ENCODE assay signal across 11 cellular contexts in genomic region chr3:31105438-31106077, GRCh38.
DNase-seq lines count a peak whose midpoint lies in the region; ATAC-seq and TF ChIP-seq lines count a peak whose summit lies in the region.
"Had no signal": no experiment of that assay in that cellular context is flagged by ENCODE, and none has a peak within 500 bp of the region (broad histone marks: within the 10 kb centered on the region; RNA-seq: fewer than 3 reads in every experiment).

No MANE protein-coding gene starts in this region.

- H4K91ac ChIP-seq in mesenchymal stem cell (ENCODE audit: low read length), result no peak overlapping the region

- no peak overlapping the region for H3K4me3 Mint-ChIP-seq in glutamatergic neuron (ENCODE audit: unreplicated experiment)
- H3K4me3 Mint-ChIP-seq: H9, IgD-negative memory B cell had no signal

- H3K36me3 ChIP-seq in adipocyte (ENCODE audit: control insufficient read depth, insufficient read depth, low read length, severe bottlenecking) (no peaks in the 10 kb centered on the region), mesenchymal stem cell (ENCODE audit: control insufficient read depth in 1 of 2, insufficient read depth in 2 of 2, low read depth in 1 of 2, low read length in 2 of 2) (no peaks in the 10 kb centered on the region)
- H3K36me3 ChIP-seq: heart left ventricle had no signal

- H3K4ac ChIP-seq in mesenchymal stem cell (ENCODE audit: low read depth in 1 of 2, low read length in 2 of 2), result no peak overlapping the region

- H3K4me3 ChIP-seq in adipocyte (ENCODE audit: low read length) (peak overlapping the region; percentile 49), mesenchymal stem cell (ENCODE audit: insufficient read depth in 1 of 2, low read depth in 1 of 2, low read length in 2 of 2) (peak overlapping the region in 1 of 2 experiments; percentile 42)
- H3K4me3 ChIP-seq: heart left ventricle had no signal

- H3K14ac ChIP-seq in mesenchymal stem cell (ENCODE audit: low read length in 2 of 2), result no peak overlapping the region

- H3K27me3 Mint-ChIP-seq in glutamatergic neuron (ENCODE audit: unreplicated experiment), result no peaks in the 10 kb centered on the region

- H3K27ac ChIP-seq in mesenchymal stem cell (ENCODE audit: low read length, poor library complexity, severe bottlenecking), result no peak overlapping the region
- H3K27ac ChIP-seq: heart left ventricle had no signal

- H3K4me1 ChIP-seq in adipocyte (ENCODE audit: control insufficient read depth, insufficient read depth, low read length) (peaks cover 20% of the 10 kb centered on the region), mesenchymal stem cell (ENCODE audit: control insufficient read depth, insufficient read depth, low read depth, low read length) (no peaks in the 10 kb centered on the region)

- peak overlapping the region; percentile 18 for H3K9ac ChIP-seq in adipocyte (ENCODE audit: low read length)
- H3K9ac ChIP-seq in mesenchymal stem cell (ENCODE audit: low read length), result peak overlapping the region; percentile 73

- H3K27me3 ChIP-seq in adipocyte (replicated peaks; ENCODE audit: control insufficient read depth, insufficient read depth, low read length) (no peaks in the 10 kb centered on the region), mesenchymal stem cell (ENCODE audit: control insufficient read depth in 1 of 2, insufficient read depth in 1 of 2, low read length in 2 of 2) (no peaks in the 10 kb centered on the region)
- H3K27me3 ChIP-seq: heart left ventricle had no signal

- WGBS in mesenchymal stem cell, result no CpG with 5 or more reads among the region's 2 CpGs

- no peak overlapping the region for H2AFZ ChIP-seq in mesenchymal stem cell (ENCODE audit: low read depth, low read length)

- no peak overlapping the region for H2BK12ac ChIP-seq in mesenchymal stem cell (ENCODE audit: low read length in 2 of 2)

- H3K23ac ChIP-seq in mesenchymal stem cell (ENCODE audit: low read length in 2 of 2), result no peak overlapping the region

- H3K4me1 Mint-ChIP-seq in glutamatergic neuron (ENCODE audit: low read depth, unreplicated experiment), result no peaks in the 10 kb centered on the region
- H3K4me1 Mint-ChIP-seq: IgD-negative memory B cell had no signal

- no peak overlapping the region for H3K18ac ChIP-seq in mesenchymal stem cell (ENCODE audit: low read depth in 1 of 2, low read length in 2 of 2)

- no peak for ATAC-seq in GM21381 (IDR thresholded peaks at IDR 0.05; ENCODE audit: unreplicated experiment)

- no peak overlapping the region for H2AK5ac ChIP-seq in mesenchymal stem cell (ENCODE audit: low read length, severe bottlenecking)

- H2BK15ac ChIP-seq in mesenchymal stem cell (ENCODE audit: low read depth, poor library complexity, severe bottlenecking), result no peak overlapping the region

- H3K9me3 ChIP-seq in adipocyte (ENCODE audit: control insufficient read depth, low read length), result no peaks in the 10 kb centered on the region
- H3K9me3 ChIP-seq in mesenchymal stem cell (ENCODE audit: control insufficient read depth, low read length), result no peaks in the 10 kb centered on the region

- DNase-seq in CMK (ENCODE audit: low read depth), result peak; percentile 30
- peak; percentile 97 for DNase-seq in HT1080 (ENCODE audit: low read depth)
- peak; percentile 74 for DNase-seq in adipocyte (ENCODE audit: low read depth)
- DNase-seq in mesenchymal stem cell, result peak; percentile 85
- DNase-seq in putamen (ENCODE audit: low spot score), result no peak
- no peak for DNase-seq in middle frontal gyrus (ENCODE audit: extremely low spot score, low spot score)
- DNase-seq in glutamatergic neuron, result no peak
- DNase-seq: H9, heart left ventricle had no signal

- H3K4me2 ChIP-seq in mesenchymal stem cell (ENCODE audit: low read length, poor library complexity, severe bottlenecking), result no peak overlapping the region

- no peak for TF ChIP-seq CTCF in glutamatergic neuron (IDR thresholded peaks at IDR 0.05; ENCODE audit: partially characterized antibody, unreplicated experiment)

- no peak overlapping the region for H2BK120ac ChIP-seq in mesenchymal stem cell (ENCODE audit: low read depth, low read length)

- no peak overlapping the region for H2BK5ac ChIP-seq in mesenchymal stem cell (ENCODE audit: low read depth, low read length, poor library complexity, severe bottlenecking)

- no peaks in the 10 kb centered on the region for H3K79me1 ChIP-seq in mesenchymal stem cell (replicated peaks; ENCODE audit: low read length, poor library complexity, severe bottlenecking)

- H3K27ac Mint-ChIP-seq in glutamatergic neuron (ENCODE audit: unreplicated experiment), result no peak overlapping the region
- H3K27ac Mint-ChIP-seq: H9 had no signal

- H4K8ac ChIP-seq in mesenchymal stem cell (ENCODE audit: low read length), result no peak overlapping the region

- H3K36me3 Mint-ChIP-seq in glutamatergic neuron (ENCODE audit: unreplicated experiment), result peaks cover 6% of the 10 kb centered on the region
- H3K36me3 Mint-ChIP-seq: IgD-negative memory B cell had no signal

- no peaks in the 10 kb centered on the region for H3K9me3 Mint-ChIP-seq in glutamatergic neuron (ENCODE audit: unreplicated experiment)

Comparison
In these comparisons a context has a peak if more than half of its experiments do, and no peak if none do; other contexts are left out.
1. DNase-seq: peak in CMK (single experiment), HT1080 (single experiment), adipocyte (single experiment) and mesenchymal stem cell (single experiment); none in putamen (single experiment), middle frontal gyrus (single experiment) and glutamatergic neuron (single experiment).